8 cellular contexts compared by ENCODE assay signal in the genomic region with DNA sequence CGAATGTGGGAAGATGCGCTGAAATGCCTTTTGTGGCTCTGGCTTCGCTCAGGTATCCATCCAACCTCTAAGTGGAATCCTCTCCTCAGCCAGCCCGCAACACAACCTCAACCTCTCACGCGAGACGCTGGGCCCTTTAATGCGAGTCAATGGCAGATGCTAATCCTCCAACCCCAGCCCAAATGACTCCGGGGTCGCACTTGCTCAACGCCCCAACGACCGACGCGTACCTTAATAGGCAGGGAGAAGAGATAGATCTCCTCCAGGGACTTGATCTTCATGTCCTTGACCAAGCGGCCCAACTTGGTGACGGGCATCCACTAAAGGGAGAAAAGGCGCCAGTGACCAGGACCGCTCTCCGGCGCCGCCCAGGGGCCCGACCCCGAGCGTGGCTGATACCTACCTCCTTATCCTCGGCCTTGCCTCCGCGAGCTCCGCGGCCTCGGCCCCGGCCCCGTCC. TPM values are rescaled to one million over a fixed set of nuclear protein-coding genes. Genes with fewer than 3 reads are reported as not detected.
DNase-seq lines count a peak whose midpoint lies in the region; TF ChIP-seq lines count a peak whose summit lies in the region.

No MANE protein-coding gene starts in this region.

- H4K20me1 ChIP-seq in SK-N-SH (ENCODE audit: insufficient read depth): peaks cover 38% of the 10 kb centered on the region

- TF ChIP-seq CTCF in SK-N-SH (IDR thresholded peaks at IDR 0.05) (peak; percentile 45), vagina (IDR thresholded peaks at IDR 0.05) (no peak)

- H3K27ac ChIP-seq in SK-N-SH (ENCODE audit: low read depth in 2 of 2, low read length in 1 of 2): peak overlapping the region; percentile 76 to 90
- peak overlapping the region; percentile 91 for H3K27ac ChIP-seq in vagina

- H3K9me2 ChIP-seq in SK-N-SH: no peaks in the 10 kb centered on the region

- CTCF ChIA-PET in SK-N-SH (lab: Yijun Ruan, JAX): interaction anchor here (1.0 to 2.8 kb wide), 5 partner anchors 19 to 53 kb away, joined by 3 to 12 read pairs (median 5); no protein-coding TSS in a partner anchor

- intact Hi-C loops in vagina (cut with DNase I): no loop called here

- H2AFZ ChIP-seq in SK-N-SH (ENCODE audit: low read depth): no peak overlapping the region

- peaks cover 52% of the 10 kb centered on the region for H3K36me3 ChIP-seq in HAP-1 (replicated peaks)
- peaks cover 19 to 24% of the 10 kb centered on the region in 2 experiments for H3K36me3 ChIP-seq in SK-N-SH (replicated peaks in 1 of 2; ENCODE audit: control insufficient read depth in 1 of 2, insufficient read depth in 2 of 2, low read length in 1 of 2)
- peaks cover 13% of the 10 kb centered on the region for H3K36me3 ChIP-seq in mucosa of stomach (ENCODE audit: control insufficient read depth, insufficient read depth, low read length)
- H3K36me3 ChIP-seq in vagina: peaks cover 0 to 31% of the 10 kb centered on the region in 2 donors

- in situ Hi-C loops in G401 (cut with HindIII; ENCODE audit: low sequenced_read_pairs): loop anchor here (10.0 kb wide), 1 partner anchor 109 kb away; no protein-coding TSS in a partner anchor
- in situ Hi-C loops in HAP-1 (cut with MboI; ENCODE audit: low sequenced_read_pairs): no loop called here

- H3K27me3 ChIP-seq in HAP-1 (ENCODE audit: low read depth) (no peaks in the 10 kb centered on the region), SK-N-SH (ENCODE audit: insufficient read depth) (no peaks in the 10 kb centered on the region), mucosa of stomach (ENCODE audit: control insufficient read depth, insufficient read depth, low read length) (no peaks in the 10 kb centered on the region), vagina (no peaks in the 10 kb centered on the region)

- 7% methylated on average over 6 of the region's 33 CpGs for WGBS in SK-N-SH (ENCODE audit: low lambda C conversion rate)

- H3K9ac ChIP-seq in SK-N-SH (peak overlapping the region; percentile 92), mucosa of stomach (ENCODE audit: low read length) (peak overlapping the region; percentile 92)

- no peaks in the 10 kb centered on the region for H3K9me3 ChIP-seq in HAP-1
- H3K9me3 ChIP-seq in SK-N-SH: no peaks in the 10 kb centered on the region
- H3K9me3 ChIP-seq in mucosa of stomach (ENCODE audit: control insufficient read depth, low read length): no peaks in the 10 kb centered on the region
- no peaks in the 10 kb centered on the region for H3K9me3 ChIP-seq in vagina

- no peak for TF ChIP-seq RAD21 in SK-N-SH (IDR thresholded peaks at IDR 0.05; ENCODE audit: low read length)

- DNase-seq in G401 (ENCODE audit: low spot score) (peak; percentile 66), HAP-1 (ENCODE audit: low spot score in 2 of 2) (peak in 1 of 2 experiments; percentile 51), SK-N-SH (no peak), dermis blood vessel endothelial cell (peak; percentile 60), vagina (ENCODE audit: extremely low spot score in 2 of 2) (no peak), DMS79 treated with DMSO at 0.1 percent for 48 hours (lab: John Stamatoyannopoulos, UW) (no peak), T1000 (lab: John Stamatoyannopoulos, UW) (no peak)

- H3K4me3 ChIP-seq in HAP-1 (peak overlapping the region; percentile 100), SK-N-SH (ENCODE audit: low read depth in 2 of 2, low read length in 1 of 2) (peak overlapping the region; percentile 86 to 98), mucosa of stomach (ENCODE audit: low read length) (peak overlapping the region; percentile 53), vagina (peak overlapping the region; percentile 88 to 98)

- H3K79me2 ChIP-seq in SK-N-SH (ENCODE audit: insufficient read depth): peaks cover 72% of the 10 kb centered on the region

- no peak for TF ChIP-seq POLR2A in vagina (IDR thresholded peaks at IDR 0.05)

- TF ChIP-seq EP300 in SK-N-SH (IDR thresholded peaks at IDR 0.05; ENCODE audit: borderline replicate concordance in 1 of 2, low read depth in 1 of 2, low read length in 1 of 2): no peak

- POLR2A ChIA-PET in SK-N-SH (lab: Yijun Ruan, JAX): interaction anchor here (0.8 to 2.0 kb wide), 21 partner anchors 9 to 504 kb away, joined by 3 to 17 read pairs (median 6); a partner anchor contains a TSS

- peaks cover 33% of the 10 kb centered on the region for H3K4me1 ChIP-seq in HAP-1
- peaks cover 0 to 41% of the 10 kb centered on the region in 2 experiments; a peak in 1 of 4 replicates for H3K4me1 ChIP-seq in SK-N-SH (ENCODE audit: control insufficient read depth in 1 of 2, insufficient read depth in 2 of 2, low read depth in 1 of 2, low read length in 1 of 2)
- peaks cover 16% of the 10 kb centered on the region for H3K4me1 ChIP-seq in mucosa of stomach (ENCODE audit: control insufficient read depth, insufficient read depth, low read length)
- H3K4me1 ChIP-seq in vagina: peaks cover 52% of the 10 kb centered on the region

- peak overlapping the region; percentile 90 for H3K4me2 ChIP-seq in SK-N-SH

- H3F3A ChIP-seq in SK-N-SH (replicated peaks; ENCODE audit: insufficient read depth): peaks cover 36% of the 10 kb centered on the region

TF ChIP-seq in SK-N-SH, 30 proteins besides CTCF, POLR2A, EP300 and RAD21:
- TF ChIP-seq NFIC (IDR thresholded peaks at IDR 0.05; ENCODE audit: borderline replicate concordance) (no peak), RCOR1 (IDR thresholded peaks at IDR 0.05; ENCODE audit: low read length) (no peak), TEAD4 (IDR thresholded peaks at IDR 0.05; ENCODE audit: borderline replicate concordance, insufficient read depth) (no peak), CHD2 (IDR thresholded peaks at IDR 0.05; ENCODE audit: low read length, partially characterized antibody) (peak; percentile 21)
- TF ChIP-seq, protein P1, sequence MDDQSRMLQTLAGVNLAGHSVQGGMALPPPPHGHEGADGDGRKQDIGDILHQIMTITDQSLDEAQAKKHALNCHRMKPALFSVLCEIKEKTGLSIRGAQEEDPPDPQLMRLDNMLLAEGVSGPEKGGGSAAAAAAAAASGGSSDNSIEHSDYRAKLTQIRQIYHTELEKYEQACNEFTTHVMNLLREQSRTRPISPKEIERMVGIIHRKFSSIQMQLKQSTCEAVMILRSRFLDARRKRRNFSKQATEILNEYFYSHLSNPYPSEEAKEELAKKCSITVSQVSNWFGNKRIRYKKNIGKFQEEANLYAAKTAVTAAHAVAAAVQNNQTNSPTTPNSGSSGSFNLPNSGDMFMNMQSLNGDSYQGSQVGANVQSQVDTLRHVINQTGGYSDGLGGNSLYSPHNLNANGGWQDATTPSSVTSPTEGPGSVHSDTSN (IDR thresholded peaks at IDR 0.05): no peak
TF ChIP-seq in SK-N-SH: peak in this region for 1.

RNA-seq across cellular contexts. Expression of a gene that starts 0.6 kb away (rescaled TPM):
- 10,196 and 11,503 TPM in 2 replicates for total RNA-seq in G401 (2014; rRNA removed; shearing (Covaris generic))
- polyA plus RNA-seq in SK-N-SH (2012; rRNA removed): 4,622 and 6,384 TPM in 2 replicates
- 3,333 and 4,601 TPM in 2 replicates for polyA plus RNA-seq in SK-N-SH (2012; cell fraction: cytosol; rRNA removed)
- polyA plus RNA-seq in SK-N-SH (2012; cell fraction: nucleus; rRNA removed): 1,948 and 2,502 TPM in 2 replicates
- total RNA-seq in dermis blood vessel endothelial cell (1,669 and 1,784 TPM in 2 replicates), vagina (3,117 TPM)

RNA-seq across cellular contexts. Expression of a gene that starts 2.6 kb away (rescaled TPM):
- total RNA-seq in G401 (2014; rRNA removed; shearing (Covaris generic)): not detected in 2 replicates
- 0.07 TPM in 1 of 2 replicates, not detected in the other for polyA plus RNA-seq in SK-N-SH (2012; rRNA removed)
- polyA plus RNA-seq in SK-N-SH (2012; cell fraction: cytosol; rRNA removed): not detected in 2 replicates
- 0.23 and 0.88 TPM in 2 replicates for polyA plus RNA-seq in SK-N-SH (2012; cell fraction: nucleus; rRNA removed)
- total RNA-seq in dermis blood vessel endothelial cell: not detected in 2 replicates
- not detected for total RNA-seq in vagina

RNA-seq across cellular contexts. Expression of a gene that starts 4.7 kb away (rescaled TPM):
- 339 and 361 TPM in 2 replicates for total RNA-seq in G401 (2014; rRNA removed; shearing (Covaris generic))
- 251 and 468 TPM in 2 replicates for polyA plus RNA-seq in SK-N-SH (2012; rRNA removed)
- 286 and 324 TPM in 2 replicates for polyA plus RNA-seq in SK-N-SH (2012; cell fraction: cytosol; rRNA removed)
- 116 and 213 TPM in 2 replicates for polyA plus RNA-seq in SK-N-SH (2012; cell fraction: nucleus; rRNA removed)
- total RNA-seq in dermis blood vessel endothelial cell (107 and 149 TPM in 2 replicates), vagina (132 TPM)

RNA-seq across cellular contexts. Expression of a gene that starts 7.8 kb away (rescaled TPM):
- 78.6 and 84.2 TPM in 2 replicates for total RNA-seq in G401 (2014; rRNA removed; shearing (Covaris generic))
- polyA plus RNA-seq in SK-N-SH (2012; rRNA removed): 36.7 and 37.1 TPM in 2 replicates
- polyA plus RNA-seq in SK-N-SH (2012; cell fraction: cytosol; rRNA removed): 9.7 and 21.1 TPM in 2 replicates
- polyA plus RNA-seq in SK-N-SH (2012; cell fraction: nucleus; rRNA removed): 91.7 and 142 TPM in 2 replicates
- total RNA-seq in dermis blood vessel endothelial cell: 46.1 and 71.8 TPM in 2 replicates
- 44.2 TPM for total RNA-seq in vagina

RNA-seq across cellular contexts. Expression of a gene that starts 9.6 kb away (rescaled TPM):
- not detected in 2 replicates for total RNA-seq in G401 (2014; rRNA removed; shearing (Covaris generic))
- not detected in 2 replicates for polyA plus RNA-seq in SK-N-SH (2012; rRNA removed)
- polyA plus RNA-seq in SK-N-SH (2012; cell fraction: cytosol; rRNA removed): not detected in 2 replicates
- polyA plus RNA-seq in SK-N-SH (2012; cell fraction: nucleus; rRNA removed): not detected in 2 replicates
- total RNA-seq in dermis blood vessel endothelial cell: not detected in 2 replicates
- not detected for total RNA-seq in vagina

Comparison
In these comparisons a context has a peak if more than half of its experiments do, and no peak if none do; other contexts are left out.
1. DNase-seq: peak in G401 (single experiment) and dermis blood vessel endothelial cell (single experiment); none in SK-N-SH (single experiment), vagina (0 of 2), DMS79 treated with DMSO at 0.1 percent for 48 hours (single experiment) and T1000 (single experiment).
2. Peak in every context shown above with its lines, with median percentiles within 50 percentile points of each other: H3K4me3 ChIP-seq.